16 cellular contexts compared by ENCODE assay signal in genomic region chr9:94801242-94801641, GRCh38.
DNase-seq lines count a peak whose midpoint lies in the region; ATAC-seq and TF ChIP-seq lines count a peak whose summit lies in the region.
"Had no signal": no experiment of that assay in that cellular context is flagged by ENCODE, and none has a peak within 500 bp of the region (broad histone marks: within the 10 kb centered on the region; RNA-seq: fewer than 3 reads in every experiment).

No MANE protein-coding gene starts in this region.

- WGBS in heart left ventricle, 4 donors = 61 to 77% (median 66%) methylated on average over 1 of the region's 1 CpG
- WGBS in esophagus, 2 donors = 40 to 64% methylated on average over 1 of the region's 1 CpG
- 82 to 83% methylated on average over 1 of the region's 1 CpG for WGBS in transverse colon (ENCODE audit: low coverage in 1 of 2), 2 donors

- no peaks in the 10 kb centered on the region for H3K9me3 Mint-ChIP-seq in osteocyte (ENCODE audit: unreplicated experiment)
- H3K9me3 Mint-ChIP-seq: activated naive CD8-positive, alpha-beta T cell treated with anti-CD3 and anti-CD28 coated beads, Interleukin-2, amount 50 U/mL, for 24 hours; memory B cell had no signal

- no peaks in the 10 kb centered on the region for H3K27me3 Mint-ChIP-seq in osteocyte (ENCODE audit: unreplicated experiment)
- H3K27me3 Mint-ChIP-seq: activated naive CD8-positive, alpha-beta T cell treated with anti-CD3 and anti-CD28 coated beads, Interleukin-2, amount 50 U/mL, for 24 hours; memory B cell had no signal

- peak in 3 of 4 donors; percentile 22 to 36 (median 30) for ATAC-seq in heart left ventricle
- ATAC-seq in Right ventricle myocardium inferior = no peak
- ATAC-seq in left colon = no peak
- ATAC-seq in HG03175 (IDR thresholded peaks at IDR 0.05; ENCODE audit: unreplicated experiment) = no peak
- ATAC-seq: activated naive CD8-positive, alpha-beta T cell treated with anti-CD3 and anti-CD28 coated beads, Interleukin-2, amount 50 U/mL, for 24 hours; upper lobe of right lung had no signal

- H3K27me3 ChIP-seq in heart left ventricle = no peaks in the 10 kb centered on the region
- H3K27me3 ChIP-seq in esophagus (ENCODE audit: control insufficient read depth in 1 of 2, insufficient read depth in 2 of 2, low read length in 2 of 2) = no peaks in the 10 kb centered on the region
- no peaks in the 10 kb centered on the region for H3K27me3 ChIP-seq in transverse colon
- H3K27me3 ChIP-seq: upper lobe of right lung had no signal

- TF ChIP-seq EP300 in transverse colon (IDR thresholded peaks at IDR 0.05; ENCODE audit: low read depth) = no peak

- no peak overlapping the region for H3K4me3 ChIP-seq in heart left ventricle
- H3K4me3 ChIP-seq in esophagus (ENCODE audit: low read depth in 1 of 2, low read length in 2 of 2) = no peak overlapping the region
- no peak overlapping the region for H3K4me3 ChIP-seq in transverse colon
- H3K4me3 ChIP-seq: upper lobe of right lung had no signal

- H3K9me3 ChIP-seq in heart left ventricle (no peaks in the 10 kb centered on the region), esophagus (ENCODE audit: control insufficient read depth in 2 of 2, insufficient read depth in 1 of 2, low read depth in 1 of 2, low read length in 1 of 2) (no peaks in the 10 kb centered on the region), transverse colon (no peaks in the 10 kb centered on the region)
- H3K9me3 ChIP-seq: upper lobe of right lung had no signal

- in situ Hi-C loops in transverse colon (cut with MboI; ENCODE audit: low pct_ligation_motif_present in 1 of 4, low pct_unique_long_range_greater_than_20kb in 1 of 4, low sequenced_read_pairs in 3 of 4) = no loop called here

- H3K27ac ChIP-seq in heart left ventricle (peak overlapping the region in 8 of 12 donors; percentile 28 to 70 (median 52)), esophagus (ENCODE audit: low read depth in 2 of 2, low read length in 1 of 2) (peak overlapping the region; percentile 71 to 73), transverse colon (peak overlapping the region; percentile 10 to 49 (median 36))
- H3K27ac ChIP-seq: VCaP had no signal

- H3K4me1 ChIP-seq in heart left ventricle (peaks cover 0 to 47% (median 31%) of the 10 kb centered on the region in 12 donors), esophagus (ENCODE audit: control insufficient read depth in 2 of 2, insufficient read depth in 2 of 2, low read length in 1 of 2) (peaks cover 3 to 11% of the 10 kb centered on the region in 2 donors), transverse colon (peaks cover 12 to 35% (median 23%) of the 10 kb centered on the region in 4 donors)

- TF ChIP-seq CTCF in heart left ventricle (IDR thresholded peaks at IDR 0.05) = no peak
- TF ChIP-seq CTCF in osteocyte (IDR thresholded peaks at IDR 0.05) = no peak
- TF ChIP-seq CTCF in transverse colon (IDR thresholded peaks at IDR 0.05) = no peak

- intact Hi-C loops in heart left ventricle (cut with DNase I) = loop anchor here in 1 of 10 donors (10.0 kb wide), 1 partner anchor 64 kb away; no protein-coding TSS in a partner anchor
- intact Hi-C loops in Right ventricle myocardium inferior (cut with DNase I) = no loop called here
- intact Hi-C loops in transverse colon (cut with DNase I; ENCODE audit: low total_unique reads) = no loop called here
- intact Hi-C loops in left colon (cut with DNase I, micrococcal nuclease) = no loop called here

- peaks cover 3% of the 10 kb centered on the region for H3K36me3 Mint-ChIP-seq in osteocyte (ENCODE audit: unreplicated experiment)

- H3K27ac Mint-ChIP-seq in osteocyte (ENCODE audit: unreplicated experiment) = peak overlapping the region; percentile 86
- H3K27ac Mint-ChIP-seq: activated naive CD8-positive, alpha-beta T cell treated with anti-CD3 and anti-CD28 coated beads, Interleukin-2, amount 50 U/mL, for 24 hours; memory B cell had no signal

- peaks cover 82% of the 10 kb centered on the region for H3K4me1 Mint-ChIP-seq in osteocyte (ENCODE audit: unreplicated experiment)

- peaks cover 0 to 5% (median 0%) of the 10 kb centered on the region in 9 donors for H3K36me3 ChIP-seq in heart left ventricle
- H3K36me3 ChIP-seq in esophagus (ENCODE audit: control insufficient read depth in 2 of 2, insufficient read depth in 2 of 2, low read length in 1 of 2) = peaks cover 0 to 3% of the 10 kb centered on the region in 2 donors
- H3K36me3 ChIP-seq in transverse colon = no peaks in the 10 kb centered on the region
- H3K36me3 ChIP-seq: upper lobe of right lung had no signal

- DNase-seq in heart left ventricle (no peak), Right ventricle myocardium inferior (ENCODE audit: missing footprints) (no peak), osteocyte (ENCODE audit: extremely low spot score, unreplicated experiment) (no peak), transverse colon (no peak), left colon (no peak), HUDEP-2 (lab: John Stamatoyannopoulos, UW; ENCODE audit: unreplicated experiment in 76 of 76) (no peak)
- DNase-seq: activated naive CD8-positive, alpha-beta T cell treated with anti-CD3 and anti-CD28 coated beads, Interleukin-2, amount 50 U/mL, for 24 hours; GOT3; NCI-H1092 treated with DMSO at 0.1 percent for 48 hours; NCI-H510A treated with DMSO at 0.1 percent for 48 hours; SHP77 treated with DMSO at 0.1 percent for 48 hours; upper lobe of right lung had no signal

- H3K4me3 Mint-ChIP-seq in osteocyte (ENCODE audit: unreplicated experiment) = peak overlapping the region; percentile 34
- H3K4me3 Mint-ChIP-seq: activated naive CD8-positive, alpha-beta T cell treated with anti-CD3 and anti-CD28 coated beads, Interleukin-2, amount 50 U/mL, for 24 hours; memory B cell had no signal

- no peak for TF ChIP-seq POLR2A in heart left ventricle (IDR thresholded peaks at IDR 0.05)
- no peak for TF ChIP-seq POLR2A in transverse colon (IDR thresholded peaks at IDR 0.05)

Comparison
In these comparisons a context has a peak if more than half of its experiments do, and no peak if none do; other contexts are left out.
1. ATAC-seq: peak in heart left ventricle (3 of 4); none in Right ventricle myocardium inferior (single experiment), left colon (single experiment) and HG03175 (single experiment).
2. Peak in every context shown above with its lines, with median percentiles within 50 percentile points of each other: H3K27ac ChIP-seq.